ENCODE assay signal across 20 cellular contexts in the genomic region with DNA sequence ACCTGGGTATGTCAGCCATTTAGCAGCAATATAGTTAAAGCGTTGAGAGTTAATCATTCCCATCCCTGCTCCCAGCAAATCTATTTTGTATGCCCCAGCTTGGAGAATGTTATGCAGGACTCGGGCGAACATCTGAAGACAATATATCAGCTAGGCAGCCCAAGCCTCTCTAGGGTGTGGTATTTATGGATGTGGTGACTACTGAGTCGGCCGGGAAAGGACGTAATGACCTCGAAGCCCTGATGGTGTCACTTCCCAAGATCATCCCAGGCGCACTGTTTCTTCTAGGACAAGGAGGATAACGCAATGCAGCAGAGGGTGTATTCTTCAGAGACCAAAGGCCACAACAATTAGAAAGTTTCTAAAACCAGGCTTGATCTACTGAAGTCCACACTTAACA.
DNase-seq lines count a peak whose midpoint lies in the region; ATAC-seq and TF ChIP-seq lines count a peak whose summit lies in the region.
"Had no signal": no experiment of that assay in that cellular context is flagged by ENCODE, and none has a peak within 500 bp of the region (broad histone marks: within the 10 kb centered on the region; RNA-seq: fewer than 3 reads in every experiment).

No MANE protein-coding gene starts in this region.

- ATAC-seq in GM19463 (IDR thresholded peaks at IDR 0.05; ENCODE audit: unreplicated experiment) = no peak
- ATAC-seq in Right ventricle myocardium superior (ENCODE audit: poor library complexity) = no peak
- no peak for ATAC-seq in HG03159 (IDR thresholded peaks at IDR 0.05; ENCODE audit: unreplicated experiment)
- ATAC-seq: A549, GM23338 had no signal

- peak; percentile 53 for DNase-seq in AG08395 (ENCODE audit: low spot score)
- peak; percentile 42 for DNase-seq in GM03348 (ENCODE audit: low spot score)
- peak; percentile 11 for DNase-seq in SK-N-DZ (ENCODE audit: low spot score)
- peak; percentile 19 for DNase-seq in fibroblast of mammary gland (ENCODE audit: low read depth)
- DNase-seq in caudate nucleus (lab: John Stamatoyannopoulos, UW) = no peak
- DNase-seq in Right ventricle myocardium superior = no peak
- DNase-seq: BE2C; C1 segment of cervical spinal cord; Caco-2; CD4-positive, CD25-positive, alpha-beta regulatory T cell; CD8-positive, alpha-beta memory T cell; GDM1; HCEC 1CT; HFFc6 had no signal

- intact Hi-C loops in Right ventricle myocardium superior (cut with DNase I) = loop anchor here (10.0 kb wide), 1 partner anchor 203 kb away; a partner anchor contains a TSS

- H3K4me3 ChIP-seq in fibroblast of mammary gland (ENCODE audit: control insufficient read depth, low read depth, low read length) = no peak overlapping the region
- H3K4me3 ChIP-seq: A549, GM23338 had no signal

- H3K27ac ChIP-seq in caudate nucleus (ENCODE audit: low read depth, low read length) = no peak overlapping the region
- H3K27ac ChIP-seq: 22Rv1, A549, KMS-11 had no signal

- no peak for TF ChIP-seq CTCF in fibroblast of mammary gland (conservative IDR thresholded peaks at IDR 0.05; ENCODE audit: control insufficient read depth, insufficient read depth, low read depth, low read length)

Comparison
In these comparisons a context has a peak if more than half of its experiments do, and no peak if none do; other contexts are left out.
1. DNase-seq: peak in AG08395 (single experiment), GM03348 (single experiment), SK-N-DZ (single experiment) and fibroblast of mammary gland (single experiment); none in caudate nucleus (0 of 61) and Right ventricle myocardium superior (single experiment).